ENCODE assay signal across 8 cellular contexts in the genomic region with DNA sequence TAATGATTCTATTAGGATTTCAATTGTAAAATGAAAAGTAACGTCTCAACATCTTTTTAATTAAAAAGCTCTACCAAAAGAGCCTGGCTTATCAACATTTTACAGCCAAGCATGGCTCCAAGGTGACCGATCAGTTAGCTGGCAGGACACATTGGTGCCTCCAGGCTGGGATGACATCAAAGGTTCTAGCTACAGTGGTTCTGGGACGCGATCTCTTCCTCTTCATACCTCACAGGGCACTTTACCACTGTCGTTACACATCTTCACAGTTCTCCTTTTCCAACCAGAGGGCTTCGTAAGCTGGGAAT. TPM values are rescaled to one million over a fixed set of nuclear protein-coding genes. Genes with fewer than 3 reads are reported as not detected.
DNase-seq lines count a peak whose midpoint lies in the region; ATAC-seq lines count a peak whose summit lies in the region.

No MANE protein-coding gene starts in this region.

- H3K4me3 ChIP-seq in iPS-11a (ENCODE audit: low read depth, low read length) = peak overlapping the region; percentile 91

- peak overlapping the region; percentile 99 for H3K27ac Mint-ChIP-seq in activated naive CD4-positive, alpha-beta T cell treated with anti-CD3 and anti-CD28 coated beads, Interleukin-2, amount 50 U/mL, for 24 hours
- peak overlapping the region; percentile 93 for H3K27ac Mint-ChIP-seq in activated T-helper 1 cell treated with anti-CD3 and anti-CD28 coated beads, Interleukin-12 subunit alpha, Interleukin-12 subunit beta, Interleukin-2, Interleukin-4 antibody, amounts not matched to agents 30 ng/mL and 10 ng/mL and 1 ng/mL, durations not matched to agents 14 hours and 24 hours and 36 hours
- H3K27ac Mint-ChIP-seq in stimulated activated naive B cell treated with anti-CD40 and anti-IgM and Interleukin-4, amounts not matched to agents 10 μg/mL and 1 μg/mL and 100 μg/mL, for 72 hours = peak overlapping the region; percentile 99

- H3K4me1 Mint-ChIP-seq in activated naive CD4-positive, alpha-beta T cell treated with anti-CD3 and anti-CD28 coated beads, Interleukin-2, amount 50 U/mL, for 24 hours = peaks cover 76% of the 10 kb centered on the region
- peaks cover 53% of the 10 kb centered on the region for H3K4me1 Mint-ChIP-seq in activated T-helper 1 cell treated with anti-CD3 and anti-CD28 coated beads, Interleukin-12 subunit alpha, Interleukin-12 subunit beta, Interleukin-2, Interleukin-4 antibody, amounts not matched to agents 30 ng/mL and 10 ng/mL and 1 ng/mL, durations not matched to agents 14 hours and 24 hours and 36 hours (ENCODE audit: low read depth)
- H3K4me1 Mint-ChIP-seq in stimulated activated naive B cell treated with anti-CD40 and anti-IgM and Interleukin-4, amounts not matched to agents 10 μg/mL and 1 μg/mL and 100 μg/mL, for 72 hours = peaks cover 30 to 47% of the 10 kb centered on the region in 2 donors

- H3K36me3 Mint-ChIP-seq in activated naive CD4-positive, alpha-beta T cell treated with anti-CD3 and anti-CD28 coated beads, Interleukin-2, amount 50 U/mL, for 24 hours = peaks cover 12% of the 10 kb centered on the region
- peaks cover 26% of the 10 kb centered on the region for H3K36me3 Mint-ChIP-seq in activated T-helper 1 cell treated with anti-CD3 and anti-CD28 coated beads, Interleukin-12 subunit alpha, Interleukin-12 subunit beta, Interleukin-2, Interleukin-4 antibody, amounts not matched to agents 30 ng/mL and 10 ng/mL and 1 ng/mL, durations not matched to agents 14 hours and 24 hours and 36 hours (ENCODE audit: low read depth)
- peaks cover 11 to 33% of the 10 kb centered on the region in 2 donors for H3K36me3 Mint-ChIP-seq in stimulated activated naive B cell treated with anti-CD40 and anti-IgM and Interleukin-4, amounts not matched to agents 10 μg/mL and 1 μg/mL and 100 μg/mL, for 72 hours

- ATAC-seq in HG03066 (IDR thresholded peaks at IDR 0.05; ENCODE audit: low read depth, unreplicated experiment) = peak; percentile 28
- ATAC-seq in stimulated activated naive B cell treated with anti-CD40 and anti-IgM and Interleukin-4, amounts not matched to agents 10 μg/mL and 1 μg/mL and 100 μg/mL, for 72 hours (replicated peaks) = peak; percentile 31 to 44

- no peaks in the 10 kb centered on the region for H3K9me3 Mint-ChIP-seq in activated naive CD4-positive, alpha-beta T cell treated with anti-CD3 and anti-CD28 coated beads, Interleukin-2, amount 50 U/mL, for 24 hours
- no peaks in the 10 kb centered on the region for H3K9me3 Mint-ChIP-seq in activated T-helper 1 cell treated with anti-CD3 and anti-CD28 coated beads, Interleukin-12 subunit alpha, Interleukin-12 subunit beta, Interleukin-2, Interleukin-4 antibody, amounts not matched to agents 30 ng/mL and 10 ng/mL and 1 ng/mL, durations not matched to agents 14 hours and 24 hours and 36 hours
- no peaks in the 10 kb centered on the region for H3K9me3 Mint-ChIP-seq in stimulated activated naive B cell treated with anti-CD40 and anti-IgM and Interleukin-4, amounts not matched to agents 10 μg/mL and 1 μg/mL and 100 μg/mL, for 72 hours

- DNase-seq in activated naive CD4-positive, alpha-beta T cell treated with Interleukin-2 at 50 U/mL for 16 hours = no peak
- no peak for DNase-seq in activated T-helper 1 cell treated with anti-CD3 and anti-CD28 coated beads, Interleukin-12 subunit alpha, Interleukin-12 subunit beta, Interleukin-2, Interleukin-4 antibody, amounts not matched to agents 30 ng/mL and 10 ng/mL and 1 ng/mL, durations not matched to agents 14 hours and 24 hours and 36 hours (ENCODE audit: low spot score)
- no peak for DNase-seq in stimulated activated naive B cell treated with anti-CD40 and anti-IgM and Interleukin-4, amounts not matched to agents 10 μg/mL and 1 μg/mL and 100 μg/mL, for 72 hours
- no peak for DNase-seq in GOT3 (lab: John Stamatoyannopoulos, UW)
- DNase-seq in effector CD8-positive, alpha-beta T cell (lab: John Stamatoyannopoulos, UW) = no peak

- H3K27me3 Mint-ChIP-seq in activated naive CD4-positive, alpha-beta T cell treated with anti-CD3 and anti-CD28 coated beads, Interleukin-2, amount 50 U/mL, for 24 hours = no peaks in the 10 kb centered on the region
- no peaks in the 10 kb centered on the region for H3K27me3 Mint-ChIP-seq in activated T-helper 1 cell treated with anti-CD3 and anti-CD28 coated beads, Interleukin-12 subunit alpha, Interleukin-12 subunit beta, Interleukin-2, Interleukin-4 antibody, amounts not matched to agents 30 ng/mL and 10 ng/mL and 1 ng/mL, durations not matched to agents 14 hours and 24 hours and 36 hours (ENCODE audit: insufficient read depth)
- no peaks in the 10 kb centered on the region for H3K27me3 Mint-ChIP-seq in stimulated activated naive B cell treated with anti-CD40 and anti-IgM and Interleukin-4, amounts not matched to agents 10 μg/mL and 1 μg/mL and 100 μg/mL, for 72 hours

- peak overlapping the region; percentile 98 for H3K4me3 Mint-ChIP-seq in activated naive CD4-positive, alpha-beta T cell treated with anti-CD3 and anti-CD28 coated beads, Interleukin-2, amount 50 U/mL, for 24 hours
- H3K4me3 Mint-ChIP-seq in activated T-helper 1 cell treated with anti-CD3 and anti-CD28 coated beads, Interleukin-12 subunit alpha, Interleukin-12 subunit beta, Interleukin-2, Interleukin-4 antibody, amounts not matched to agents 30 ng/mL and 10 ng/mL and 1 ng/mL, durations not matched to agents 14 hours and 24 hours and 36 hours = peak overlapping the region; percentile 97
- H3K4me3 Mint-ChIP-seq in stimulated activated naive B cell treated with anti-CD40 and anti-IgM and Interleukin-4, amounts not matched to agents 10 μg/mL and 1 μg/mL and 100 μg/mL, for 72 hours = peak overlapping the region; percentile 95 to 100

- intact Hi-C loops in activated T-helper 1 cell treated with anti-CD3 and anti-CD28 coated beads, Interleukin-12 subunit alpha, Interleukin-12 subunit beta, Interleukin-2, Interleukin-4 antibody, amounts not matched to agents 30 ng/mL and 10 ng/mL and 1 ng/mL, durations not matched to agents 14 hours and 24 hours and 36 hours (cut with micrococcal nuclease) = loop anchor here (1.0 to 5.0 kb wide), 12 partner anchors 18 to 1070 kb away; partner anchors contain the start of genes CFLAR, CLK1, FZD7 and HYCC2

RNA-seq across cellular contexts. Expression of gene ORC2, which starts 0.7 kb away (rescaled TPM):
- total RNA-seq in activated T-helper 1 cell treated with anti-CD3 and anti-CD28 coated beads, Interleukin-12 subunit alpha, Interleukin-12 subunit beta, Interleukin-2, Interleukin-4 antibody, amounts not matched to agents 30 ng/mL and 10 ng/mL and 1 ng/mL, durations not matched to agents 14 hours and 24 hours and 36 hours = 63.1 and 63.3 TPM in 2 replicates
